In the genomic region with DNA sequence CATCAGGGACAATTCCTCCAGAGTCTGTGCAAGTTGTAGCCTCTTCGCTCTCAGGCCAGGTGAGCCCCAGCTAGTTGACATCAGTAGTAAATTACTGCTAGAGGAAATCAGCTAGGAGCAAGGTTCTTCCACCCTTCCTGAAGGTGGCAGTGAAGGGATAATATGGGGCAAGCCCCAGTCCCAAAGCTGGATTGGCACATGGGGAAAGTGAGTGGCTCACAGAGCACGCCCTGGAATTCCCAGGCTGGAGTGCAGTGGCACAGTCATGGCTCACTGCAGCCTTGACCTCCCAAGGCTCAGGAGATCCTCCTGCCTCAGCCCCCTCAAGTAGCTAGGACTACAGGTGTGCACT, we compare ENCODE assay signal across 18 cellular contexts.
"Had no signal": no experiment of that assay in that cellular context is flagged by ENCODE, and none has a peak within 500 bp of the region (broad histone marks: within the 10 kb centered on the region; RNA-seq: fewer than 3 reads in every experiment).

No MANE protein-coding gene starts in this region.

- H3K27me3 ChIP-seq: gastrocnemius medialis, testis had no signal

- H3K4me1 ChIP-seq: prostate gland, testis had no signal

- H3K4me3 ChIP-seq: gastrocnemius medialis, prostate gland, testis had no signal

- H3K4me3 Mint-ChIP-seq: activated T-helper 17 cell treated with anti-CD3 and anti-CD28 coated beads, Interleukin-2, amount 50 U/mL, for 72 hours; naive thymus-derived CD8-positive, alpha-beta T cell; stimulated activated memory B cell treated with anti-CD40 and anti-IgM and Interleukin-4, amounts not matched to agents 10 μg/mL and 1 μg/mL and 100 μg/mL, for 72 hours; type B pancreatic cell had no signal

- H3K36me3 ChIP-seq: gastrocnemius medialis, prostate gland had no signal

- ATAC-seq: activated T-helper 17 cell treated with anti-CD3 and anti-CD28 coated beads, Interleukin-2, amount 50 U/mL, for 72 hours; gastrocnemius medialis; naive thymus-derived CD8-positive, alpha-beta T cell; stimulated activated memory B cell treated with anti-CD40 and anti-IgM and Interleukin-4, amounts not matched to agents 10 μg/mL and 1 μg/mL and 100 μg/mL, for 72 hours had no signal

- H3K27ac ChIP-seq: epithelial cell of prostate, gastrocnemius medialis, prostate gland, WERI-Rb-1 had no signal

- H3K27me3 Mint-ChIP-seq: activated T-helper 17 cell treated with anti-CD3 and anti-CD28 coated beads, Interleukin-2, amount 50 U/mL, for 72 hours; naive thymus-derived CD8-positive, alpha-beta T cell; stimulated activated memory B cell treated with anti-CD40 and anti-IgM and Interleukin-4, amounts not matched to agents 10 μg/mL and 1 μg/mL and 100 μg/mL, for 72 hours; type B pancreatic cell had no signal

- H3K9me3 ChIP-seq: gastrocnemius medialis, prostate gland, testis had no signal

- H3K27ac Mint-ChIP-seq: activated T-helper 17 cell treated with anti-CD3 and anti-CD28 coated beads, Interleukin-2, amount 50 U/mL, for 72 hours; stimulated activated memory B cell treated with anti-CD40 and anti-IgM and Interleukin-4, amounts not matched to agents 10 μg/mL and 1 μg/mL and 100 μg/mL, for 72 hours; type B pancreatic cell had no signal

- DNase-seq: activated CD4-positive, alpha-beta T cell treated with anti-CD3 and anti-CD28 coated beads for 1 hour; activated naive CD4-positive, alpha-beta T cell; activated T-cell treated with anti-CD3 and anti-CD28 coated beads for 4 hours; aorta; dermis blood vessel endothelial cell; effector memory CD4-positive, alpha-beta T cell; gastrocnemius medialis; head of caudate nucleus; mesendoderm; naive thymus-derived CD8-positive, alpha-beta T cell; stimulated activated CD4-positive, alpha-beta T cell treated with anti-CD3 and anti-CD28 coated beads, Interleukin-4, amount 100 ng/mL, for 4 hours; testis; WERI-Rb-1 had no signal

- H3K9me3 Mint-ChIP-seq: activated T-helper 17 cell treated with anti-CD3 and anti-CD28 coated beads, Interleukin-2, amount 50 U/mL, for 72 hours; naive thymus-derived CD8-positive, alpha-beta T cell; stimulated activated memory B cell treated with anti-CD40 and anti-IgM and Interleukin-4, amounts not matched to agents 10 μg/mL and 1 μg/mL and 100 μg/mL, for 72 hours; type B pancreatic cell had no signal
